Comparison of ENCODE assay signal across 1 cellular context in genomic region chr19:49224856-49225255, GRCh38.
A peak's percentile ranks its signal among the peaks of the same experiment; 100 is the strongest.
TF ChIP-seq lines count a peak whose summit lies in the region.

No MANE protein-coding gene starts in this region.

TF ChIP-seq in HEK293, 187 proteins besides CTCF, POLR2A, EP300 and RAD21 (continued from another document):
- peak; percentile 32; the same call in 1 of the 2 replicates for TF ChIP-seq PRDM10 (tag by site-specific recombination; IDR thresholded peaks at IDR 0.05)
- TF ChIP-seq ZNF223 (tag by site-specific recombination; IDR thresholded peaks at IDR 0.05), result no peak
- TF ChIP-seq ZNF660 (tag by site-specific recombination; IDR thresholded peaks at IDR 0.05), result peak; percentile 35; the same call in 1 of the 2 replicates
- no peak for TF ChIP-seq PRDM6 (tag by site-specific recombination; IDR thresholded peaks at IDR 0.05)
- TF ChIP-seq IKZF3 (tag by site-specific recombination; IDR thresholded peaks at IDR 0.05), result 0 out of 2 replicates have a peak, but pooled peaks have one; percentile 16
- peak; percentile 59; the same call in 1 of the 2 replicates for TF ChIP-seq ZNF18 (tag by site-specific recombination; IDR thresholded peaks at IDR 0.05)
- TF ChIP-seq ZNF423 (tag by site-specific recombination; IDR thresholded peaks at IDR 0.05), result no peak
- TF ChIP-seq ZNF302 (tag by site-specific recombination; IDR thresholded peaks at IDR 0.05; ENCODE audit: low read depth), result no peak
- TF ChIP-seq ZNF654 (tag by site-specific recombination; IDR thresholded peaks at IDR 0.05; ENCODE audit: low read depth), result peak; percentile 87
- peak; percentile 38; the same call in 1 of the 2 replicates for TF ChIP-seq ZNF2 (tag by site-specific recombination; IDR thresholded peaks at IDR 0.05)
- TF ChIP-seq ZBTB20 (tag by site-specific recombination; IDR thresholded peaks at IDR 0.05), result no peak
- peak; percentile 10; the same call in 1 of the 2 replicates for TF ChIP-seq ZFHX2 (tag by site-specific recombination; conservative IDR thresholded peaks at IDR 0.05)
TF ChIP-seq in HEK293: peak in this region for 13.
